ENCODE assay signal across 10 cellular contexts in genomic region chr7:155787171-155787851, GRCh38. TPM values are rescaled to one million over a fixed set of nuclear protein-coding genes. Genes with fewer than 3 reads are reported as not detected.
A peak's percentile ranks its signal among the peaks of the same experiment; 100 is the strongest.
DNase-seq lines count a peak whose midpoint lies in the region; ATAC-seq lines count a peak whose summit lies in the region.
"Had no signal": no experiment of that assay in that cellular context is flagged by ENCODE, and none has a peak within 500 bp of the region (broad histone marks: within the 10 kb centered on the region; RNA-seq: fewer than 3 reads in every experiment).

No MANE protein-coding gene starts in this region.

- DNase-seq in HuH-7 (ENCODE audit: low spot score), result peak; percentile 73
- DNase-seq in myocyte (ENCODE audit: low read depth), result peak; percentile 36
- no peak for DNase-seq in RPMI8226
- DNase-seq in activated CD4-positive, alpha-beta T cell treated with anti-CD3 and anti-CD28 coated beads, Interleukin-2, amount 10 ng/mL, durations not matched to agents 24 days and 14 days, result no peak
- DNase-seq in mucosa of gallbladder (ENCODE audit: low spot score), result no peak
- DNase-seq: activated gamma-delta T cell, nucleus accumbens had no signal

- no peak overlapping the region for H3K27ac Mint-ChIP-seq in activated CD4-positive, alpha-beta T cell treated with anti-CD3 and anti-CD28 coated beads, Interleukin-2, amount 10 ng/mL, durations not matched to agents 24 days and 14 days

- H3K36me3 ChIP-seq in ACC112 (ENCODE audit: insufficient read depth, low read length), result no peaks in the 10 kb centered on the region

- ATAC-seq in esophagus mucosa (peak; percentile 11), GM18873 (IDR thresholded peaks at IDR 0.05; ENCODE audit: low FRiP score, unreplicated experiment) (no peak)

- H3K4me1 ChIP-seq in ACC112 (ENCODE audit: control insufficient read depth, insufficient read depth, low read length, unreplicated experiment), result no peaks in the 10 kb centered on the region

- intact Hi-C loops in activated CD4-positive, alpha-beta T cell treated with anti-CD3 and anti-CD28 coated beads, Interleukin-2, amount 10 ng/mL, durations not matched to agents 24 days and 14 days (cut with micrococcal nuclease), result no loop called here

- no peaks in the 10 kb centered on the region for H3K79me2 ChIP-seq in ACC112 (ENCODE audit: control insufficient read depth, insufficient read depth, low read length, unreplicated experiment)

- H3K4me3 Mint-ChIP-seq in activated CD4-positive, alpha-beta T cell treated with anti-CD3 and anti-CD28 coated beads, Interleukin-2, amount 10 ng/mL, durations not matched to agents 24 days and 14 days, result no peak overlapping the region

- no peak overlapping the region for H3K27ac ChIP-seq in ACC112 (ENCODE audit: low read depth, low read length)

- no peaks in the 10 kb centered on the region for H3K27me3 ChIP-seq in ACC112 (ENCODE audit: insufficient read depth, low read length)

- H3K4me1 Mint-ChIP-seq in activated CD4-positive, alpha-beta T cell treated with anti-CD3 and anti-CD28 coated beads, Interleukin-2, amount 10 ng/mL, durations not matched to agents 24 days and 14 days, result peaks cover 3% of the 10 kb centered on the region

- H3K27me3 Mint-ChIP-seq in activated CD4-positive, alpha-beta T cell treated with anti-CD3 and anti-CD28 coated beads, Interleukin-2, amount 10 ng/mL, durations not matched to agents 24 days and 14 days, result peaks cover 17% of the 10 kb centered on the region

- no peaks in the 10 kb centered on the region for H3K9me3 Mint-ChIP-seq in activated CD4-positive, alpha-beta T cell treated with anti-CD3 and anti-CD28 coated beads, Interleukin-2, amount 10 ng/mL, durations not matched to agents 24 days and 14 days

- peak overlapping the region; percentile 47 for H2AFZ ChIP-seq in ACC112 (ENCODE audit: low read length, unreplicated experiment)

- peaks cover 3% of the 10 kb centered on the region for H3K36me3 Mint-ChIP-seq in activated CD4-positive, alpha-beta T cell treated with anti-CD3 and anti-CD28 coated beads, Interleukin-2, amount 10 ng/mL, durations not matched to agents 24 days and 14 days (ENCODE audit: low read depth)

- peak overlapping the region; percentile 77 for H3K4me3 ChIP-seq in ACC112 (ENCODE audit: low read depth, low read length)

RNA-seq across cellular contexts. Expression of gene SHH, which starts 25.0 kb away (rescaled TPM):
- total RNA-seq in esophagus mucosa (not detected), myocyte (0.08 TPM in 1 of 2 replicates, not detected in the other), mucosa of gallbladder (134 TPM)
- polyA plus RNA-seq in myocyte (2012), result 0.01 TPM
- not detected in 2 replicates for total RNA-seq in activated CD4-positive, alpha-beta T cell treated with anti-CD3 and anti-CD28 coated beads, Interleukin-2, amount 10 ng/mL, durations not matched to agents 24 days and 14 days

Comparison
In these comparisons a context has a peak if more than half of its experiments do, and no peak if none do; other contexts are left out.
1. DNase-seq: peak in HuH-7 (single experiment) and myocyte (single experiment); none in RPMI8226 (single experiment), activated CD4-positive, alpha-beta T cell treated with anti-CD3 and anti-CD28 coated beads, Interleukin-2, amount 10 ng/mL, durations not matched to agents 24 days and 14 days (single experiment) and mucosa of gallbladder (single experiment).
2. RNA of gene SHH, which starts 25.0 kb away (total RNA-seq): 134 TPM in mucosa of gallbladder (single experiment); 0.08 TPM in myocyte, not detected in esophagus mucosa (single experiment) and not detected in activated CD4-positive, alpha-beta T cell treated with anti-CD3 and anti-CD28 coated beads, Interleukin-2, amount 10 ng/mL, durations not matched to agents 24 days and 14 days; every median in the first group is over 100 times any median in the second.